30 cellular contexts compared by ENCODE assay signal in genomic region chrX:47327902-47328301, GRCh38. TPM values are rescaled to one million over a fixed set of nuclear protein-coding genes. Genes with fewer than 3 reads are reported as not detected.
"Had no signal": no experiment of that assay in that cellular context is flagged by ENCODE, and none has a peak within 500 bp of the region (broad histone marks: within the 10 kb centered on the region; RNA-seq: fewer than 3 reads in every experiment).

No MANE protein-coding gene starts in this region.

- DNase-seq: activated CD4-positive, alpha-beta T cell treated with anti-CD3 and anti-CD28 coated beads, Interleukin-2, amount 10 ng/mL, durations not matched to agents 24 days and 14 days; activated CD4-positive, alpha-beta T cell treated with anti-CD3 and anti-CD28 coated beads, Interleukin-2, amount 50 U/mL, for 4 hours; activated CD8-positive, alpha-beta T cell treated with anti-CD3 and anti-CD28 coated beads for 36 hours; activated effector memory CD4-positive, alpha-beta T cell treated with anti-CD3 and anti-CD28 coated beads, Interleukin-2, amount 50 U/mL, for 16 hours; activated naive CD4-positive, alpha-beta T cell; activated naive CD4-positive, alpha-beta T cell treated with anti-CD3 and anti-CD28 coated beads, Interleukin-2, amount 50 U/mL, for 16 hours; activated naive CD8-positive, alpha-beta T cell treated with anti-CD3 and anti-CD28 coated beads for 36 hours; activated T-cell treated with anti-CD3 and anti-CD28 coated beads, Interleukin-2, amount 50 U/mL, for 1 hour; activated T-cell treated with anti-CD3 and anti-CD28 coated beads, Interleukin-2, amount 50 U/mL, for 72 hours; amniotic stem cell; aorta; brain microvascular endothelial cell; central memory CD4-positive, alpha-beta T cell; NCI-H1105; NCI-H1417 treated with DMSO at 0.1 percent for 48 hours; NCI-H187 treated with DMSO at 0.1 percent for 48 hours; NCI-H2081; NCI-H2171 treated with DMSO at 0.1 percent for 48 hours; NCI-H2227 treated with DMSO at 0.1 percent for 48 hours; NCI-H446 treated with DMSO at 0.1 percent for 48 hours; NCI-H524 treated with DMSO at 0.1 percent for 48 hours; PC-9; SJCRH30; T1000 had no signal

- H3K4me3 ChIP-seq: K562, PC-9, SJCRH30, SK-N-MC had no signal

- H3K36me3 ChIP-seq: brain microvascular endothelial cell, SJCRH30 had no signal

- H3K27ac ChIP-seq: brain microvascular endothelial cell, PC-9, RWPE1, SJCRH30, SK-N-MC had no signal

- H3K27me3 ChIP-seq: brain microvascular endothelial cell, SJCRH30 had no signal

- FAIRE-seq: RCC 7860, TTC549 had no signal

- H3K4me1 ChIP-seq: SJCRH30 had no signal

- H3K9me3 ChIP-seq: SJCRH30 had no signal

RNA-seq across cellular contexts. Expression of gene ZNF157, which starts 42.5 kb away (rescaled TPM):
- total RNA-seq: K562, PC-9, Right ventricle myocardium inferior, SJCRH30 had no signal
